In genomic region chr1:168227620-168228019, GRCh38 we compare ENCODE assay signal across 8 cellular contexts. TPM values are rescaled to one million over a fixed set of nuclear protein-coding genes. Genes with fewer than 3 reads are reported as not detected.
A peak's percentile ranks its signal among the peaks of the same experiment; 100 is the strongest.
DNase-seq lines count a peak whose midpoint lies in the region; ATAC-seq, FAIRE-seq and TF ChIP-seq lines count a peak whose summit lies in the region.

No MANE protein-coding gene starts in this region.

- H3K27me3 ChIP-seq in GM06990 (replicated peaks; ENCODE audit: control insufficient read depth, insufficient read depth, low read length): no peaks in the 10 kb centered on the region
- H3K27me3 ChIP-seq in K562 (ENCODE audit: control insufficient read depth in 2 of 2, insufficient read depth in 2 of 2, low read length in 2 of 2): no peaks in the 10 kb centered on the region
- no peaks in the 10 kb centered on the region for H3K27me3 ChIP-seq in neural progenitor cell

- H3K9ac ChIP-seq in K562 (ENCODE audit: insufficient read depth in 1 of 2, low read depth in 2 of 2, low read length in 2 of 2) (peak overlapping the region in 1 of 2 experiments; percentile 85; a peak in 1 of 4 replicates), neural progenitor cell (no peak overlapping the region)

- no peaks in the 10 kb centered on the region for H3F3A ChIP-seq in neural progenitor cell (ENCODE audit: low read depth)

- TF ChIP-seq POLR2A in K562 (conservative IDR thresholded peaks at IDR 0.05): no peak

- peak overlapping the region; percentile 91 for H3K4me3 ChIP-seq in GM06990 (replicated peaks; ENCODE audit: low read depth, low read length)
- peak overlapping the region; percentile 80; the same call in 1 of the 2 replicates for H3K4me3 ChIP-seq in K562
- no peak overlapping the region for H3K4me3 ChIP-seq in neural progenitor cell
- H3K4me3 ChIP-seq in mucosa of descending colon: no peak overlapping the region

- CTCF ChIA-PET in K562 (lab: Yijun Ruan, JAX; ENCODE audit: low intra/inter-chr PET ratio): interaction anchor here (0.7 kb wide), 1 partner anchor 59 kb away, joined by 4 read pairs; no protein-coding TSS in a partner anchor

- DNase-seq in GM06990 (ENCODE audit: extremely low read depth, insufficient read length) (no peak), K562 (ENCODE audit: extremely low read depth in 1 of 4, low spot score in 3 of 4) (peak in 2 of 4 experiments; percentile 27 to 37), neural progenitor cell (ENCODE audit: low spot score) (no peak), NCI-H345 (lab: John Stamatoyannopoulos, UW) (no peak), SW 1271 (lab: John Stamatoyannopoulos, UW) (no peak), mucosa of descending colon (no peak)
- DNase-seq in stimulated activated CD4-positive, alpha-beta T cell treated with anti-CD3 and anti-CD28 coated beads, Interleukin-4, amount 100 ng/mL, for 1 hour: no peak

- TF ChIP-seq CTCF in GM06990 (IDR thresholded peaks at IDR 0.05; ENCODE audit: insufficient read depth, low read length, poor library complexity, severe bottlenecking): no peak
- TF ChIP-seq CTCF in K562 (IDR thresholded peaks at IDR 0.05 in 2 of 3, conservative IDR thresholded peaks at IDR 0.05 in 1 of 3; ENCODE audit: insufficient read depth in 2 of 3, low read depth in 1 of 3, low read length in 3 of 3): no peak
- TF ChIP-seq CTCF in neural progenitor cell (IDR thresholded peaks at IDR 0.05): no peak
- no peak for TF ChIP-seq CTCF in mucosa of descending colon (IDR thresholded peaks at IDR 0.05)

- WGBS in K562 (ENCODE audit: insufficient coverage, low coverage, missing lambda C conversion rate): 9% methylated on average over 7 of the region's 7 CpGs

- H3K4me1 Mint-ChIP-seq in neural progenitor cell: peaks cover 26% of the 10 kb centered on the region

- peaks cover 11% of the 10 kb centered on the region for H3K36me3 ChIP-seq in GM06990 (ENCODE audit: control insufficient read depth, insufficient read depth, low read length)
- peaks cover 49% of the 10 kb centered on the region; the same call in 2 of the 3 replicates for H3K36me3 ChIP-seq in K562 (ENCODE audit: control insufficient read depth, insufficient read depth, low read length)
- H3K36me3 ChIP-seq in neural progenitor cell: no peaks in the 10 kb centered on the region
- peaks cover 3% of the 10 kb centered on the region for H3K36me3 ChIP-seq in mucosa of descending colon (ENCODE audit: low read depth)

- BruUV-seq in K562 (replicated peaks; lab: Mats Ljungman, UMichigan): no TSS peak

- in situ Hi-C loops in K562 (cut with MboI): no loop called here

- H3K79me2 ChIP-seq in K562 (ENCODE audit: control insufficient read depth, insufficient read depth, low read length) (peaks cover 66% of the 10 kb centered on the region), neural progenitor cell (ENCODE audit: low read depth) (peaks cover 40% of the 10 kb centered on the region)

- no peak overlapping the region for H3K27ac ChIP-seq in K562 (ENCODE audit: extremely low read depth, low read depth, low read length)
- H3K27ac ChIP-seq in neural progenitor cell: no peak overlapping the region

- H2AFZ ChIP-seq in K562 (ENCODE audit: low read depth, low read length) (no peak overlapping the region), neural progenitor cell (replicated peaks) (no peak overlapping the region)

- H3K4me1 ChIP-seq in K562 (replicated peaks in 1 of 2; ENCODE audit: control insufficient read depth in 2 of 2, insufficient read depth in 2 of 2, low read length in 2 of 2) (peaks cover 20 to 25% of the 10 kb centered on the region in 2 experiments), neural progenitor cell (peaks cover 8% of the 10 kb centered on the region), mucosa of descending colon (ENCODE audit: low read depth) (peaks cover 18% of the 10 kb centered on the region)

- H3K9me3 Mint-ChIP-seq in neural progenitor cell: peaks cover 3% of the 10 kb centered on the region

- intact Hi-C loops in K562 (cut with micrococcal nuclease): loop anchor here (10.0 kb wide), 1 partner anchor 133 kb away; no protein-coding TSS in a partner anchor
- intact Hi-C loops in mucosa of descending colon (cut with DNase I, micrococcal nuclease): no loop called here

- H3K27ac Mint-ChIP-seq in neural progenitor cell: no peak overlapping the region

- H3K9me3 ChIP-seq in K562 (replicated peaks; ENCODE audit: control insufficient read depth, insufficient read depth, low read depth, low read length) (no peaks in the 10 kb centered on the region), neural progenitor cell (ENCODE audit: low read depth) (no peaks in the 10 kb centered on the region), mucosa of descending colon (no peaks in the 10 kb centered on the region)

- peak overlapping the region; percentile 95 for H3K4me3 Mint-ChIP-seq in neural progenitor cell

- no peak for TF ChIP-seq EP300 in K562 (IDR thresholded peaks at IDR 0.05; ENCODE audit: low read length)

- H3K9me1 ChIP-seq in K562 (ENCODE audit: control insufficient read depth, insufficient read depth, low read length): no peaks in the 10 kb centered on the region

- peaks cover 7% of the 10 kb centered on the region for H3K36me3 Mint-ChIP-seq in neural progenitor cell

- TF ChIP-seq RAD21 in K562 (CRISPR knock-in tag; conservative IDR thresholded peaks at IDR 0.05 in 1 of 2, IDR thresholded peaks at IDR 0.05 in 1 of 2): no peak

- no peaks in the 10 kb centered on the region for H3K27me3 Mint-ChIP-seq in neural progenitor cell (ENCODE audit: insufficient read depth, low read depth)

- H3K4me2 ChIP-seq in K562 (ENCODE audit: insufficient read depth, low read length) (peak overlapping the region; percentile 76), neural progenitor cell (peak overlapping the region; percentile 95)

- POLR2A ChIA-PET in K562 (lab: Yijun Ruan, JAX): interaction anchor here (1.7 to 3.2 kb wide), 3 partner anchors 9 to 15 kb away, joined by 6 to 32 read pairs (median 12); no protein-coding TSS in a partner anchor

- H4K20me1 ChIP-seq in K562 (replicated peaks; ENCODE audit: control insufficient read depth, insufficient read depth, low read length): peaks cover 6% of the 10 kb centered on the region; the same call in 1 of the 2 replicates
- no peaks in the 10 kb centered on the region for H4K20me1 ChIP-seq in neural progenitor cell (ENCODE audit: low read depth)

- peak; percentile 61 for FAIRE-seq in K562 (lab: Jason Lieb, UNC)

- ATAC-seq in HG03103 (IDR thresholded peaks at IDR 0.05; ENCODE audit: low read depth, unreplicated experiment) (peak; percentile 8), K562 (no peak), mucosa of descending colon (no peak)

RNA-seq across cellular contexts. Expression of gene SFT2D2, which starts 1.8 kb away (rescaled TPM):
- total RNA-seq in K562 (2011; cell fraction: chromatin; rRNA removed; ENCODE audit: low replicate concordance): 63.5 and 68.0 TPM in 2 replicates
- total RNA-seq in K562 (2011; cell fraction: nucleolus; rRNA removed): 26.0 and 28.6 TPM in 2 replicates
- 55.2 and 88.0 TPM in 2 replicates for total RNA-seq in K562 (2011; cell fraction: nucleoplasm; rRNA removed)
- total RNA-seq in K562 (2014; rRNA removed): 20.5 and 21.6 TPM in 2 replicates
- total RNA-seq in K562 (2014; rRNA removed; fragmentation: Illumina TruSeq; extraction: Trizol): 28.7 and 34.2 TPM in 2 replicates
- total RNA-seq in K562 (2015; rRNA removed; fragmentation: Illumina TruSeq; extraction: Trizol): 28.1 and 28.4 TPM in 2 replicates
- total RNA-seq in K562 (2021): 46.6 and 50.1 TPM in 2 replicates
- polyA plus RNA-seq in K562 (2011; rRNA removed): 29.0 and 35.8 TPM in 2 replicates
- 10.7 and 20.6 TPM in 2 replicates for polyA plus RNA-seq in K562 (2011; cell fraction: cytosol; rRNA removed)
- 16.6 and 19.0 TPM in 2 replicates for polyA plus RNA-seq in K562 (2011; cell fraction: nucleus; rRNA removed)
- polyA plus RNA-seq in K562 (2012): 6.7 and 9.0 TPM in 2 replicates
- 9.2 and 10.7 TPM in 2 replicates for polyA plus RNA-seq in K562 (2014; fragmentation: Illumina TruSeq; extraction: Trizol)
- 1 to 10 TPM; 3.4 to 6.1 TPM for polyA plus RNA-seq in K562 (2014; fragmentation: Nextera tagmentation; extraction: Ambion mirVana)
- polyA plus RNA-seq in K562 (2014; rRNA removed): 14.8 and 15.7 TPM in 2 replicates
- 111 and 122 TPM in 2 replicates for polyA minus RNA-seq in K562 (2011; rRNA and poly(A)+ RNA removed)
- 48.0 and 48.3 TPM in 2 replicates for polyA minus RNA-seq in K562 (2011; cell fraction: cytosol; rRNA and poly(A)+ RNA removed)
- polyA minus RNA-seq in K562 (2011; cell fraction: nucleus; rRNA and poly(A)+ RNA removed): 15.2 and 18.5 TPM in 2 replicates
- total RNA-seq in neural progenitor cell (ENCODE audit: low replicate concordance): 25.0 and 30.5 TPM in 2 replicates
- total RNA-seq in mucosa of descending colon: 10 to 100 TPM; 62.0 to 87.0 (median 70.6) TPM

RNA-seq across cellular contexts. Expression of gene TIPRL, which starts 48.9 kb away (rescaled TPM):
- total RNA-seq in K562 (2011; cell fraction: chromatin; rRNA removed; ENCODE audit: low replicate concordance): 7.1 and 15.3 TPM in 2 replicates
- total RNA-seq in K562 (2011; cell fraction: nucleolus; rRNA removed): 4.0 and 4.3 TPM in 2 replicates
- total RNA-seq in K562 (2011; cell fraction: nucleoplasm; rRNA removed): 6.7 and 13.7 TPM in 2 replicates
- total RNA-seq in K562 (2014; rRNA removed) (41.4 and 52.1 TPM in 2 replicates), K562 (2014; rRNA removed; fragmentation: Illumina TruSeq; extraction: Trizol) (73.5 and 78.1 TPM in 2 replicates), K562 (2015; rRNA removed; fragmentation: Illumina TruSeq; extraction: Trizol) (71.1 and 81.7 TPM in 2 replicates), K562 (2021) (57.0 and 64.4 TPM in 2 replicates), neural progenitor cell (ENCODE audit: low replicate concordance) (28.1 and 52.9 TPM in 2 replicates), mucosa of descending colon (10 to 100 TPM; 30.1 to 37.4 (median 33.5) TPM)
- polyA plus RNA-seq in K562 (2011; rRNA removed) (44.9 and 69.9 TPM in 2 replicates), K562 (2014; fragmentation: Illumina TruSeq; extraction: Trizol) (50.7 and 60.1 TPM in 2 replicates), K562 (2014; fragmentation: Nextera tagmentation; extraction: Ambion mirVana) (10 to 100 TPM; 87.0 to 90.2 TPM), K562 (2014; rRNA removed) (54.8 and 63.2 TPM in 2 replicates)
- polyA plus RNA-seq in K562 (2011; cell fraction: cytosol; rRNA removed): 10.0 and 21.7 TPM in 2 replicates
- 7.3 and 11.7 TPM in 2 replicates for polyA plus RNA-seq in K562 (2011; cell fraction: nucleus; rRNA removed)
- polyA plus RNA-seq in K562 (2012): 42.3 and 51.3 TPM in 2 replicates
- 87.3 and 88.4 TPM in 2 replicates for polyA minus RNA-seq in K562 (2011; rRNA and poly(A)+ RNA removed)
- polyA minus RNA-seq in K562 (2011; cell fraction: cytosol; rRNA and poly(A)+ RNA removed): 19.4 and 21.4 TPM in 2 replicates
- 4.7 and 8.7 TPM in 2 replicates for polyA minus RNA-seq in K562 (2011; cell fraction: nucleus; rRNA and poly(A)+ RNA removed)

RNA-seq across cellular contexts. Expression of gene TBX19, which starts 53.1 kb away (rescaled TPM):
- total RNA-seq in K562 (2011; cell fraction: chromatin; rRNA removed; ENCODE audit: low replicate concordance): 4.0 and 5.3 TPM in 2 replicates
- total RNA-seq in K562 (2011; cell fraction: nucleolus; rRNA removed): 2.7 and 3.4 TPM in 2 replicates
- 4.6 and 8.7 TPM in 2 replicates for total RNA-seq in K562 (2011; cell fraction: nucleoplasm; rRNA removed)
- total RNA-seq in K562 (2014; rRNA removed) (0.32 and 0.98 TPM in 2 replicates), K562 (2014; rRNA removed; fragmentation: Illumina TruSeq; extraction: Trizol) (0.95 and 1.1 TPM in 2 replicates), K562 (2015; rRNA removed; fragmentation: Illumina TruSeq; extraction: Trizol) (0.94 and 1.3 TPM in 2 replicates), K562 (2021) (1.8 and 2.1 TPM in 2 replicates), neural progenitor cell (ENCODE audit: low replicate concordance) (1.3 and 3.1 TPM in 2 replicates), mucosa of descending colon (1 to 10 TPM; 1.1 to 2.6 (median 2.3) TPM)
- polyA plus RNA-seq in K562 (2011; rRNA removed) (3.1 and 3.4 TPM in 2 replicates), K562 (2014; fragmentation: Illumina TruSeq; extraction: Trizol) (1.9 TPM in 2 replicates), K562 (2014; fragmentation: Nextera tagmentation; extraction: Ambion mirVana) (under 1 TPM; 0.42 to 0.52 TPM), K562 (2014; rRNA removed) (2.4 and 2.8 TPM in 2 replicates)
- polyA plus RNA-seq in K562 (2011; cell fraction: cytosol; rRNA removed): 1.9 and 3.3 TPM in 2 replicates
- polyA plus RNA-seq in K562 (2011; cell fraction: nucleus; rRNA removed): 4.1 and 5.3 TPM in 2 replicates
- polyA plus RNA-seq in K562 (2012): 1.9 and 3.5 TPM in 2 replicates
- polyA minus RNA-seq in K562 (2011; rRNA and poly(A)+ RNA removed): 1.5 and 1.8 TPM in 2 replicates
- 0.76 TPM in 1 of 2 replicates, not detected in the other for polyA minus RNA-seq in K562 (2011; cell fraction: cytosol; rRNA and poly(A)+ RNA removed)
- 1.6 and 1.9 TPM in 2 replicates for polyA minus RNA-seq in K562 (2011; cell fraction: nucleus; rRNA and poly(A)+ RNA removed)

Comparison
In these comparisons a context has a peak if more than half of its experiments do, and no peak if none do; other contexts are left out.
1. H3K4me3 ChIP-seq: peak in GM06990 (single experiment) and K562 (single experiment); none in neural progenitor cell (single experiment) and mucosa of descending colon (single experiment).